ENCODE assay signal across 1 cellular context in the genomic region with DNA sequence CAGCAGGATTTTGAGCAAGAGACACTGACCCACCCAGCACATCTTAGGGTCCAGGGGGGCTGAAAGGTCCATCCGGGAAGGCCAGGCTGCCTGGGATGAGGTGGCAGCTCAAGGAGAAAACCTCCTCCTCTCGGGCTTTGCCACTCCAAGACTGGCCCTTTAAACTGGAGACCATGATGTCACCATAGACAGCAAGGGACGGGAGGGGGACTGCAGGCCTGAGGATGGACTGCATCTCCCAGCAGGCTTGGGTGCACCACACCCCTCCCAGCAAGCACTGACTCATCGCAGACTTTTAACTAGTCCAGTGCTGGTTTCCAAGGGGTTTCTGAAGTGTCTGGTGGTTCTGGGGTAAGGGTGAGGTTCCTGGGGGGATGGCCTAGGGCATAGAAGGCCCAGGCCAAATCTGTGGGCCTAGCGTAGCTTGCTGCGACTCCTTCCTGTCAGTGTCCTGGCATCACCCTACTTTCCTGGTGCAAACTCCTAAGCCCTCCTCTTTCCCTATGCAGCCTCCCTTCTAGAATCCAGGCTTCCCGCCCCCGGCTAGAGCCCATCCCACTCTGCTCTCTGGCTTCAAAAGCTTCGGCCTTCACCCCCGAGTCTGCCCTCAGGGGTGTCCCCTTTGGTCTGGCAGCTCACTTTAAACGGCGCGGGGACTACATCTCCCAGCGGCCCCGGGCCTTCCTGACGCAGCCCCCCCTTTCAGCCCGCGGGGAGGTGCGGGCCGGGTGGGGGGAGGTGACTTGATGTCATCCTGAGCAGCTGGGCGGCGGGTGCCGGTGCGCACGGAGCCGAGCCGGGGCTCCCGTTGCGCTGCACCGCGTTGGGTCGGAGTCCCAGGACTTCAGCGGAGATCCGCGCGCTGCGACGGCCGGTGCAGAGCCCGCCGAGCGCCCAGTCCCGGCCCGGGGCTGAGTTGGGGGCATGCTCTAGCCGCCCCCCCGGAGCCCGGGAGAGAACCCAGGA.
A peak's percentile ranks its signal among the peaks of the same experiment; 100 is the strongest.
TF ChIP-seq lines count a peak whose summit lies in the region.

A gene (plus strand): TSS at position 746 of the 966 bp plus-strand sequence. CDS start 1,046 bp downstream, outside the sequence.

TF ChIP-seq in HepG2, 621 proteins besides CTCF, POLR2A, EP300 and RAD21 (continued from another document and continues in another):
- TF ChIP-seq, protein P1, sequence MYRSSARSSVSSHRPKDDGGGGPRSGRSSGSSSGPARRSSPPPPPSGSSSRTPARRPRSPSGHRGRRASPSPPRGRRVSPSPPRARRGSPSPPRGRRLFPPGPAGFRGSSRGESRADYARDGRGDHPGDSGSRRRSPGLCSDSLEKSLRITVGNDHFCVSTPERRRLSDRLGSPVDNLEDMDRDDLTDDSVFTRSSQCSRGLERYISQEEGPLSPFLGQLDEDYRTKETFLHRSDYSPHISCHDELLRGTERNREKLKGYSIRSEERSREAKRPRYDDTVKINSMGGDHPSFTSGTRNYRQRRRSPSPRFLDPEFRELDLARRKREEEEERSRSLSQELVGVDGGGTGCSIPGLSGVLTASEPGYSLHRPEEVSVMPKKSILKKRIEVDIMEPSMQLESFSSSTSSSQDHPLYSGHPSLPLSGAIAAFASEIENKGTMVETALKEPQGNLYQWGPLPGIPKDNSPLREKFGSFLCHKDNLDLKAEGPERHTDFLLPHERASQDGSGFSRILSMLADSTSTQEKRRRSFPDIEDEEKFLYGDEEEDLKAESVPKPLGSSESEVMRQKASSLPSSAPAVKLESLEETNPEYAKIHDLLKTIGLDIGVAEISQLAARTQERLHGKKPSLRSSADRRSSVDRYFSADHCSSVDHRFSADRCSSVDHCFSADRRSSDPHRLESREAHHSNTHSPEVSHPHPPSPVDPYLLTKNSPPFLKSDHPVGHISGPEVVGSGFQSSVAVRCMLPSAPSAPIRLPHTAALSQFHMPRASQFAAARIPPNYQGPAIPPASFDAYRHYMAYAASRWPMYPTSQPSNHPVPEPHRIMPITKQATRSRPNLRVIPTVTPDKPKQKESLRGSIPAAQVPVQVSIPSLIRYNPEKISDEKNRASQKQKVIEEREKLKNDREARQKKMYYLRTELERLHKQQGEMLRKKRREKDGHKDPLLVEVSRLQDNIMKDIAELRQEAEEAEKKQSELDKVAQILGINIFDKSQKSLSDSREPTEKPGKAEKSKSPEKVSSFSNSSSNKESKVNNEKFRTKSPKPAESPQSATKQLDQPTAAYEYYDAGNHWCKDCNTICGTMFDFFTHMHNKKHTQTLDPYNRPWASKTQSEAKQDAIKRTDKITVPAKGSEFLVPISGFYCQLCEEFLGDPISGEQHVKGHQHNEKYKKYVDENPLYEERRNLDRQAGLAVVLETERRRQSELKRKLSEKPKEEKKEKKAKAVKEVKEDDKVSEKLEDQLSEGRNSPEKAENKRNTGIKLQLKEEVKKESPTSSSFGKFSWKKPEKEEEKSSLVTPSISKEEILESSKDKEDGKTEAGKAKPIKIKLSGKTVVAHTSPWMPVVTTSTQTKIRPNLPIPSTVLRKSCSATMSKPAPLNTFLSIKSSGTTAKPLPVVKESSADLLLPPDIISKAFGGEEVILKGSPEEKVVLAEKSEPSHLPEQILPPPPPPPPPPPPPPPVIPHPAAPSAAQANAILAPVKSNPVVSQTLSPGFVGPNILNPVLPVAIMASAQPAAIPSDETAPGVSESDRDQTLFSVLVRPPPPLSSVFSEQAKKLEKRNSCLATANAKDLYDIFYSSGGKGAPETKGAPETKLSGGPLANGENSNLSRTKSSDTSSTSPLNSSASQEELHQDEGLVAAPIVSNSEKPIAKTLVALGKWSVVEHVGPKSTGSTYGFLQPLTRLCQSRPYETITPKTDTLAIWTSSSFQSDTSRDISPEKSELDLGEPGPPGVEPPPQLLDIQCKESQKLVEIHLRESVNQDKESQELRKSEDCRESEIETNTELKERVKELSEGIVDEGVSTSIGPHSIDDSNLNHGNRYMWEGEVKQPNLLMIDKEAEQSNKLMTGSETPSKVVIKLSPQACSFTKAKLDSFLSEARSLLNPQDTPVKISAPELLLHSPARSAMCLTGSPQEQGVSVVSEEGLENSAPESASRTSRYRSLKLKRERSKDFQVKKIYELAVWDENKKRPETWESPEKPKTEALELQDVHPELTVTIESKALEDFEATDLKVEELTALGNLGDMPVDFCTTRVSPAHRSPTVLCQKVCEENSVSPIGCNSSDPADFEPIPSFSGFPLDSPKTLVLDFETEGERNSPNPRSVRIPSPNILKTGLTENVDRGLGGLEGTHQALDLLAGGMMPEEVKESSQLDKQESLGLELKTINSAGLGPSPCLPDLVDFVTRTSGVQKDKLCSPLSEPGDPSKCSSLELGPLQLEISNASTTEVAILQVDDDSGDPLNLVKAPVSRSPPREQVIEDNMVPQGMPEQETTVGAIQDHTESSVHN (CRISPR knock-in tag; IDR thresholded peaks at IDR 0.05), result no peak
- no peak for TF ChIP-seq ZKSCAN5 (CRISPR knock-in tag; IDR thresholded peaks at IDR 0.05)
- TF ChIP-seq, protein P2, sequence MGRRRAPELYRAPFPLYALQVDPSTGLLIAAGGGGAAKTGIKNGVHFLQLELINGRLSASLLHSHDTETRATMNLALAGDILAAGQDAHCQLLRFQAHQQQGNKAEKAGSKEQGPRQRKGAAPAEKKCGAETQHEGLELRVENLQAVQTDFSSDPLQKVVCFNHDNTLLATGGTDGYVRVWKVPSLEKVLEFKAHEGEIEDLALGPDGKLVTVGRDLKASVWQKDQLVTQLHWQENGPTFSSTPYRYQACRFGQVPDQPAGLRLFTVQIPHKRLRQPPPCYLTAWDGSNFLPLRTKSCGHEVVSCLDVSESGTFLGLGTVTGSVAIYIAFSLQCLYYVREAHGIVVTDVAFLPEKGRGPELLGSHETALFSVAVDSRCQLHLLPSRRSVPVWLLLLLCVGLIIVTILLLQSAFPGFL (CRISPR knock-in tag; IDR thresholded peaks at IDR 0.05), result no peak
- peak; percentile 67; the same call in 1 of the 2 replicates for TF ChIP-seq TBX2 (CRISPR knock-in tag; IDR thresholded peaks at IDR 0.05; ENCODE audit: borderline replicate concordance)
- TF ChIP-seq ZNF24 (IDR thresholded peaks at IDR 0.05), result no peak
- TF ChIP-seq NFE2L2 (IDR thresholded peaks at IDR 0.05; ENCODE audit: low read length), result no peak
- TF ChIP-seq GABPA (IDR thresholded peaks at IDR 0.05; ENCODE audit: low read depth, low read length), result 0 out of 2 replicates have a peak, but pooled peaks have one; percentile 19
- peak; percentile 77 for TF ChIP-seq GABPA (CRISPR knock-in tag; IDR thresholded peaks at IDR 0.05; ENCODE audit: low read depth)
- TF ChIP-seq, protein P3, sequence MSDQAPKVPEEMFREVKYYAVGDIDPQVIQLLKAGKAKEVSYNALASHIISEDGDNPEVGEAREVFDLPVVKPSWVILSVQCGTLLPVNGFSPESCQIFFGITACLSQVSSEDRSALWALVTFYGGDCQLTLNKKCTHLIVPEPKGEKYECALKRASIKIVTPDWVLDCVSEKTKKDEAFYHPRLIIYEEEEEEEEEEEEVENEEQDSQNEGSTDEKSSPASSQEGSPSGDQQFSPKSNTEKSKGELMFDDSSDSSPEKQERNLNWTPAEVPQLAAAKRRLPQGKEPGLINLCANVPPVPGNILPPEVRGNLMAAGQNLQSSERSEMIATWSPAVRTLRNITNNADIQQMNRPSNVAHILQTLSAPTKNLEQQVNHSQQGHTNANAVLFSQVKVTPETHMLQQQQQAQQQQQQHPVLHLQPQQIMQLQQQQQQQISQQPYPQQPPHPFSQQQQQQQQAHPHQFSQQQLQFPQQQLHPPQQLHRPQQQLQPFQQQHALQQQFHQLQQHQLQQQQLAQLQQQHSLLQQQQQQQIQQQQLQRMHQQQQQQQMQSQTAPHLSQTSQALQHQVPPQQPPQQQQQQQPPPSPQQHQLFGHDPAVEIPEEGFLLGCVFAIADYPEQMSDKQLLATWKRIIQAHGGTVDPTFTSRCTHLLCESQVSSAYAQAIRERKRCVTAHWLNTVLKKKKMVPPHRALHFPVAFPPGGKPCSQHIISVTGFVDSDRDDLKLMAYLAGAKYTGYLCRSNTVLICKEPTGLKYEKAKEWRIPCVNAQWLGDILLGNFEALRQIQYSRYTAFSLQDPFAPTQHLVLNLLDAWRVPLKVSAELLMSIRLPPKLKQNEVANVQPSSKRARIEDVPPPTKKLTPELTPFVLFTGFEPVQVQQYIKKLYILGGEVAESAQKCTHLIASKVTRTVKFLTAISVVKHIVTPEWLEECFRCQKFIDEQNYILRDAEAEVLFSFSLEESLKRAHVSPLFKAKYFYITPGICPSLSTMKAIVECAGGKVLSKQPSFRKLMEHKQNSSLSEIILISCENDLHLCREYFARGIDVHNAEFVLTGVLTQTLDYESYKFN (CRISPR knock-in tag; conservative IDR thresholded peaks at IDR 0.05), result no peak; the same call in none of the 2 replicates
- no peak for TF ChIP-seq ZNF484 (CRISPR knock-in tag; IDR thresholded peaks at IDR 0.05; ENCODE audit: borderline replicate concordance, low read depth)
- peak; percentile 66; the same call in 1 of the 2 replicates for TF ChIP-seq ZBTB20 (CRISPR knock-in tag; IDR thresholded peaks at IDR 0.05; ENCODE audit: borderline replicate concordance, low read depth)
- no peak for TF ChIP-seq ZNF274 (CRISPR knock-in tag; IDR thresholded peaks at IDR 0.05)
- no peak for TF ChIP-seq THYN1 (CRISPR knock-in tag; IDR thresholded peaks at IDR 0.05; ENCODE audit: borderline replicate concordance, low read depth)
- no peak for TF ChIP-seq ZKSCAN8 (CRISPR knock-in tag; IDR thresholded peaks at IDR 0.05; ENCODE audit: borderline replicate concordance)
- no peak for TF ChIP-seq PAWR (CRISPR knock-in tag; IDR thresholded peaks at IDR 0.05; ENCODE audit: borderline replicate concordance)
- TF ChIP-seq HDAC6 (IDR thresholded peaks at IDR 0.05; ENCODE audit: low read depth, low read length), result no peak
- TF ChIP-seq NFYB (CRISPR knock-in tag; IDR thresholded peaks at IDR 0.05), result no peak
- no peak; the same call in 1 of the 2 replicates for TF ChIP-seq TBP (CRISPR knock-in tag; IDR thresholded peaks at IDR 0.05)
- TF ChIP-seq, protein P4, sequence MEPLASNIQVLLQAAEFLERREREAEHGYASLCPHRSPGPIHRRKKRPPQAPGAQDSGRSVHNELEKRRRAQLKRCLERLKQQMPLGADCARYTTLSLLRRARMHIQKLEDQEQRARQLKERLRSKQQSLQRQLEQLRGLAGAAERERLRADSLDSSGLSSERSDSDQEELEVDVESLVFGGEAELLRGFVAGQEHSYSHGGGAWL (CRISPR knock-in tag; IDR thresholded peaks at IDR 0.05), result no peak; the same call in 1 of the 2 replicates
- TF ChIP-seq MTF1 (CRISPR knock-in tag; IDR thresholded peaks at IDR 0.05), result no peak
- no peak for TF ChIP-seq ETV6 (CRISPR knock-in tag; conservative IDR thresholded peaks at IDR 0.05)
- TF ChIP-seq SRSF4 (IDR thresholded peaks at IDR 0.05; ENCODE audit: low read depth, low read length, poor library complexity, severe bottlenecking), result no peak
- TF ChIP-seq, protein P5, sequence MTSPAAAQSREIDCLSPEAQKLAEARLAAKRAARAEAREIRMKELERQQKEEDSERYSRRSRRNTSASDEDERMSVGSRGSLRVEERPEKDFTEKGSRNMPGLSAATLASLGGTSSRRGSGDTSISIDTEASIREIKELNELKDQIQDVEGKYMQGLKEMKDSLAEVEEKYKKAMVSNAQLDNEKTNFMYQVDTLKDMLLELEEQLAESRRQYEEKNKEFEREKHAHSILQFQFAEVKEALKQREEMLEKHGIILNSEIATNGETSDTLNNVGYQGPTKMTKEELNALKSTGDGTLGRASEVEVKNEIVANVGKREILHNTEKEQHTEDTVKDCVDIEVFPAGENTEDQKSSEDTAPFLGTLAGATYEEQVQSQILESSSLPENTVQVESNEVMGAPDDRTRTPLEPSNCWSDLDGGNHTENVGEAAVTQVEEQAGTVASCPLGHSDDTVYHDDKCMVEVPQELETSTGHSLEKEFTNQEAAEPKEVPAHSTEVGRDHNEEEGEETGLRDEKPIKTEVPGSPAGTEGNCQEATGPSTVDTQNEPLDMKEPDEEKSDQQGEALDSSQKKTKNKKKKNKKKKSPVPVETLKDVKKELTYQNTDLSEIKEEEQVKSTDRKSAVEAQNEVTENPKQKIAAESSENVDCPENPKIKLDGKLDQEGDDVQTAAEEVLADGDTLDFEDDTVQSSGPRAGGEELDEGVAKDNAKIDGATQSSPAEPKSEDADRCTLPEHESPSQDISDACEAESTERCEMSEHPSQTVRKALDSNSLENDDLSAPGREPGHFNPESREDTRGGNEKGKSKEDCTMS (CRISPR knock-in tag; conservative IDR thresholded peaks at IDR 0.05), result no peak
- no peak for TF ChIP-seq SRSF9 (IDR thresholded peaks at IDR 0.05; ENCODE audit: borderline replicate concordance, insufficient read depth, low read depth, low read length, poor library complexity, severe bottlenecking)
- TF ChIP-seq, protein P6, sequence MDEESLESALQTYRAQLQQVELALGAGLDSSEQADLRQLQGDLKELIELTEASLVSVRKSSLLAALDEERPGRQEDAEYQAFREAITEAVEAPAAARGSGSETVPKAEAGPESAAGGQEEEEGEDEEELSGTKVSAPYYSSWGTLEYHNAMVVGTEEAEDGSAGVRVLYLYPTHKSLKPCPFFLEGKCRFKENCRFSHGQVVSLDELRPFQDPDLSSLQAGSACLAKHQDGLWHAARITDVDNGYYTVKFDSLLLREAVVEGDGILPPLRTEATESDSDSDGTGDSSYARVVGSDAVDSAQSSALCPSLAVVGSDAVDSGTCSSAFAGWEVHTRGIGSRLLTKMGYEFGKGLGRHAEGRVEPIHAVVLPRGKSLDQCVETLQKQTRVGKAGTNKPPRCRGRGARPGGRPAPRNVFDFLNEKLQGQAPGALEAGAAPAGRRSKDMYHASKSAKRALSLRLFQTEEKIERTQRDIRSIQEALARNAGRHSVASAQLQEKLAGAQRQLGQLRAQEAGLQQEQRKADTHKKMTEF (CRISPR knock-in tag; IDR thresholded peaks at IDR 0.05), result peak; percentile 75; the same call in 1 of the 2 replicates
- no peak for TF ChIP-seq SNRNP70 (IDR thresholded peaks at IDR 0.05; ENCODE audit: low read depth, low read length)
- no peak for TF ChIP-seq ZNF234 (CRISPR knock-in tag; conservative IDR thresholded peaks at IDR 0.05)
- 0 out of 2 replicates have a peak, but pooled peaks have one; percentile 15 for TF ChIP-seq NFATC3 (CRISPR knock-in tag; IDR thresholded peaks at IDR 0.05)
- no peak for TF ChIP-seq KLF13 (CRISPR knock-in tag; IDR thresholded peaks at IDR 0.05)
- TF ChIP-seq, protein P7, sequence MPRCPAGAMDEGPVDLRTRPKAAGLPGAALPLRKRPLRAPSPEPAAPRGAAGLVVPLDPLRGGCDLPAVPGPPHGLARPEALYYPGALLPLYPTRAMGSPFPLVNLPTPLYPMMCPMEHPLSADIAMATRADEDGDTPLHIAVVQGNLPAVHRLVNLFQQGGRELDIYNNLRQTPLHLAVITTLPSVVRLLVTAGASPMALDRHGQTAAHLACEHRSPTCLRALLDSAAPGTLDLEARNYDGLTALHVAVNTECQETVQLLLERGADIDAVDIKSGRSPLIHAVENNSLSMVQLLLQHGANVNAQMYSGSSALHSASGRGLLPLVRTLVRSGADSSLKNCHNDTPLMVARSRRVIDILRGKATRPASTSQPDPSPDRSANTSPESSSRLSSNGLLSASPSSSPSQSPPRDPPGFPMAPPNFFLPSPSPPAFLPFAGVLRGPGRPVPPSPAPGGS (CRISPR knock-in tag; IDR thresholded peaks at IDR 0.05), result no peak
- TF ChIP-seq ZBTB1 (CRISPR knock-in tag; IDR thresholded peaks at IDR 0.05; ENCODE audit: borderline replicate concordance), result no peak
- no peak; the same call in 1 of the 2 replicates for TF ChIP-seq MYC (CRISPR knock-in tag; IDR thresholded peaks at IDR 0.05; ENCODE audit: borderline replicate concordance)
- TF ChIP-seq ZNF564 (CRISPR knock-in tag; IDR thresholded peaks at IDR 0.05), result no peak
- TF ChIP-seq HOXA7 (CRISPR knock-in tag; IDR thresholded peaks at IDR 0.05), result no peak
- no peak for TF ChIP-seq TAF1 (CRISPR knock-in tag; IDR thresholded peaks at IDR 0.05)
- no peak for TF ChIP-seq ZSCAN25 (CRISPR knock-in tag; IDR thresholded peaks at IDR 0.05)
